ENCODE assay signal across 30 cellular contexts in genomic region chr15:76460871-76461270, GRCh38.
A peak's percentile ranks its signal among the peaks of the same experiment; 100 is the strongest.
DNase-seq lines count a peak whose midpoint lies in the region; ATAC-seq, FAIRE-seq and TF ChIP-seq lines count a peak whose summit lies in the region.
"Had no signal": no experiment of that assay in that cellular context is flagged by ENCODE, and none has a peak within 500 bp of the region (broad histone marks: within the 10 kb centered on the region; RNA-seq: fewer than 3 reads in every experiment).

No MANE protein-coding gene starts in this region.

- H3K36me3 Mint-ChIP-seq in astrocyte (ENCODE audit: low read depth, unreplicated experiment), result peaks cover 3% of the 10 kb centered on the region

- no peak for TF ChIP-seq CTCF in AG04450 (IDR thresholded peaks at IDR 0.05; ENCODE audit: low read depth, low read length)
- no peak for TF ChIP-seq CTCF in astrocyte (IDR thresholded peaks at IDR 0.05; ENCODE audit: insufficient read depth, low read depth, low read length)
- TF ChIP-seq CTCF in fibroblast of the aortic adventitia (IDR thresholded peaks at IDR 0.05; ENCODE audit: insufficient read depth, low read length), result no peak

- no peak overlapping the region for H2AFZ ChIP-seq in astrocyte (ENCODE audit: low read depth, low read length)
- H2AFZ ChIP-seq: parathyroid adenoma had no signal

- H3K27ac ChIP-seq in AG04450 (ENCODE audit: low read depth, low read length) (no peak overlapping the region), astrocyte (ENCODE audit: low read depth, low read length) (no peak overlapping the region)
- H3K27ac ChIP-seq: BLaER1 treated with 17β-estradiol and CSF1 and Interleukin-3, amounts not matched to agents 10 nM and 100 nM; brain microvascular endothelial cell; dorsolateral prefrontal cortex; heart left ventricle; parathyroid adenoma had no signal

- DNase-seq in AG04450 (ENCODE audit: low read depth, low spot score), result peak; percentile 2
- DNase-seq in GM04504 (ENCODE audit: low read depth), result peak; percentile 12
- peak; percentile 71 for DNase-seq in astrocyte (ENCODE audit: low read depth)
- DNase-seq in fibroblast of the aortic adventitia (ENCODE audit: low read depth), result peak; percentile 69
- no peak for DNase-seq in HK-2 (ENCODE audit: unreplicated experiment)
- DNase-seq: activated CD4-positive, alpha-beta T cell treated with anti-CD3 and anti-CD28 coated beads, Interleukin-2, amount 10 ng/mL, durations not matched to agents 24 days and 14 days; activated effector memory CD4-positive, alpha-beta T cell treated with anti-CD3 and anti-CD28 coated beads, Interleukin-2, amount 50 U/mL, for 16 hours; activated T-cell treated with anti-CD3 and anti-CD28 coated beads, Interleukin-2, amount 50 U/mL, for 24 hours; brain microvascular endothelial cell; DMS153; dorsolateral prefrontal cortex; H7; heart left ventricle; KG1; kidney; left ventricle myocardium superior; MM.1S; NCI-H1417; NCI-H2029 treated with DMSO at 0.1 percent for 48 hours; NCI-H526; NK-92 treated with Interleukin-12 subunit alpha and Interleukin-12 subunit beta, amount 100 ng/mL, for 24 hours; right cardiac atrium; stimulated activated CD4-positive, alpha-beta T cell treated with anti-CD3 and anti-CD28 coated beads, Interleukin-1b, Interleukin-23, amount 100 ng/mL, for 48 hours; stimulated activated naive CD8-positive, alpha-beta T cell treated with anti-CD3 and anti-CD28 coated beads, Interleukin-15, Interleukin-2, amounts not matched to agents 100 U/mL and 50 U/mL, for 24 hours had no signal

- H3K27me3 ChIP-seq in AG04450 (ENCODE audit: control insufficient read depth, insufficient read depth, low read length) (no peaks in the 10 kb centered on the region), astrocyte (ENCODE audit: insufficient read depth, low read length) (no peaks in the 10 kb centered on the region)
- H3K27me3 ChIP-seq: BLaER1 treated with 17β-estradiol and CSF1 and Interleukin-3, amounts not matched to agents 10 nM and 100 nM; brain microvascular endothelial cell; dorsolateral prefrontal cortex; heart left ventricle had no signal

- FAIRE-seq in astrocyte (lab: Jason Lieb, UNC), result no peak

- no peaks in the 10 kb centered on the region for H3K4me1 ChIP-seq in astrocyte (ENCODE audit: insufficient read depth, low read length)
- H3K4me1 ChIP-seq: BLaER1 treated with 17β-estradiol and CSF1 and Interleukin-3, amounts not matched to agents 10 nM and 100 nM; heart left ventricle; parathyroid adenoma had no signal

- no peak overlapping the region for H3K9ac ChIP-seq in astrocyte (ENCODE audit: low read length)
- H3K9ac ChIP-seq: BLaER1 treated with 17β-estradiol and CSF1 and Interleukin-3, amounts not matched to agents 10 nM and 100 nM; parathyroid adenoma had no signal

- H3K27me3 Mint-ChIP-seq in astrocyte (ENCODE audit: low read depth, unreplicated experiment), result no peaks in the 10 kb centered on the region
- H3K27me3 Mint-ChIP-seq: activated CD4-positive, alpha-beta T cell treated with anti-CD3 and anti-CD28 coated beads, Interleukin-2, amount 10 ng/mL, durations not matched to agents 24 days and 14 days; activated T-cell treated with anti-CD3 and anti-CD28 coated beads, Interleukin-2, amount 50 U/mL, for 24 hours had no signal

- no peaks in the 10 kb centered on the region for H4K20me1 ChIP-seq in astrocyte (ENCODE audit: insufficient read depth, low read length)
- H4K20me1 ChIP-seq: BLaER1 treated with 17β-estradiol and CSF1 and Interleukin-3, amounts not matched to agents 10 nM and 100 nM had no signal

- H3K36me3 ChIP-seq in astrocyte (ENCODE audit: insufficient read depth, low read length), result no peaks in the 10 kb centered on the region
- H3K36me3 ChIP-seq: brain microvascular endothelial cell, heart left ventricle had no signal

- H3K79me2 ChIP-seq in astrocyte (ENCODE audit: insufficient read depth, low read length), result no peaks in the 10 kb centered on the region
- H3K79me2 ChIP-seq: parathyroid adenoma had no signal

- H3K4me3 Mint-ChIP-seq in astrocyte (ENCODE audit: unreplicated experiment), result no peak overlapping the region
- H3K4me3 Mint-ChIP-seq: activated CD4-positive, alpha-beta T cell treated with anti-CD3 and anti-CD28 coated beads, Interleukin-2, amount 10 ng/mL, durations not matched to agents 24 days and 14 days; activated T-cell treated with anti-CD3 and anti-CD28 coated beads, Interleukin-2, amount 50 U/mL, for 24 hours; WTC11 had no signal

- ATAC-seq in GM21723 (IDR thresholded peaks at IDR 0.05; ENCODE audit: unreplicated experiment) (no peak), GM21526 (IDR thresholded peaks at IDR 0.05; ENCODE audit: low FRiP score, unreplicated experiment) (no peak), GM18517 (IDR thresholded peaks at IDR 0.05; ENCODE audit: unreplicated experiment) (no peak)
- ATAC-seq: heart left ventricle; left ventricle myocardium superior; right cardiac atrium; stimulated activated naive CD8-positive, alpha-beta T cell treated with anti-CD3 and anti-CD28 coated beads, Interleukin-15, Interleukin-2, amounts not matched to agents 100 U/mL and 50 U/mL, for 24 hours; WTC11 had no signal

- POLR2A ChIA-PET in AG04450 (lab: Yijun Ruan, JAX), result no interaction called here

- H3K27ac Mint-ChIP-seq in astrocyte (ENCODE audit: unreplicated experiment), result no peak overlapping the region
- H3K27ac Mint-ChIP-seq: activated CD4-positive, alpha-beta T cell treated with anti-CD3 and anti-CD28 coated beads, Interleukin-2, amount 10 ng/mL, durations not matched to agents 24 days and 14 days; activated T-cell treated with anti-CD3 and anti-CD28 coated beads, Interleukin-2, amount 50 U/mL, for 24 hours; WTC11 had no signal

- CTCF ChIA-PET in AG04450 (lab: Charles Lee), result interaction anchor here (0.6 kb wide), 1 partner anchor 13 kb away, joined by 3 read pairs; no protein-coding TSS in a partner anchor

- no peaks in the 10 kb centered on the region for H3K4me1 Mint-ChIP-seq in astrocyte (ENCODE audit: low read depth, unreplicated experiment)
- H3K4me1 Mint-ChIP-seq: activated CD4-positive, alpha-beta T cell treated with anti-CD3 and anti-CD28 coated beads, Interleukin-2, amount 10 ng/mL, durations not matched to agents 24 days and 14 days; WTC11 had no signal

- peaks cover 8% of the 10 kb centered on the region for H3K9me3 Mint-ChIP-seq in astrocyte (ENCODE audit: unreplicated experiment)
- H3K9me3 Mint-ChIP-seq: activated CD4-positive, alpha-beta T cell treated with anti-CD3 and anti-CD28 coated beads, Interleukin-2, amount 10 ng/mL, durations not matched to agents 24 days and 14 days; activated T-cell treated with anti-CD3 and anti-CD28 coated beads, Interleukin-2, amount 50 U/mL, for 24 hours had no signal

- H3K9me3 ChIP-seq in AG04450 (ENCODE audit: control insufficient read depth, insufficient read depth, low read length) (no peaks in the 10 kb centered on the region), astrocyte (ENCODE audit: insufficient read depth, low read depth, low read length) (no peaks in the 10 kb centered on the region)

- H3K4me2 ChIP-seq in astrocyte (ENCODE audit: low read length), result no peak overlapping the region
- H3K4me2 ChIP-seq: BLaER1 treated with 17β-estradiol and CSF1 and Interleukin-3, amounts not matched to agents 10 nM and 100 nM had no signal

- H3K4me3 ChIP-seq in AG04450 (ENCODE audit: low read depth, low read length), result no peak overlapping the region
- no peak overlapping the region for H3K4me3 ChIP-seq in astrocyte (ENCODE audit: insufficient read depth, low read depth, low read length)
- no peak overlapping the region for H3K4me3 ChIP-seq in fibroblast of the aortic adventitia (ENCODE audit: low read depth, low read length)
- H3K4me3 ChIP-seq: BLaER1 treated with 17β-estradiol and CSF1 and Interleukin-3, amounts not matched to agents 10 nM and 100 nM; dorsolateral prefrontal cortex; heart left ventricle had no signal
